Comparison of ENCODE assay signal across 15 cellular contexts in genomic region chr7:132298782-132299181, GRCh38.
DNase-seq lines count a peak whose midpoint lies in the region; ATAC-seq and TF ChIP-seq lines count a peak whose summit lies in the region.
"Had no signal": no experiment of that assay in that cellular context is flagged by ENCODE, and none has a peak within 500 bp of the region (broad histone marks: within the 10 kb centered on the region; RNA-seq: fewer than 3 reads in every experiment).

No MANE protein-coding gene starts in this region.

- no peak for TF ChIP-seq CTCF in choroid plexus epithelial cell (conservative IDR thresholded peaks at IDR 0.05; ENCODE audit: low read depth, low read length)

- ATAC-seq in HG03571 (IDR thresholded peaks at IDR 0.05; ENCODE audit: unreplicated experiment) (no peak), GM21381 (IDR thresholded peaks at IDR 0.05; ENCODE audit: unreplicated experiment) (no peak)
- ATAC-seq: GM23338 had no signal

- no peak overlapping the region for H3K4me3 ChIP-seq in choroid plexus epithelial cell (ENCODE audit: low read depth, low read length)
- H3K4me3 ChIP-seq: ascending aorta, GM23338 had no signal

- peak; percentile 66 for DNase-seq in DMS153 treated with DMSO at 0.1 percent for 48 hours (lab: John Stamatoyannopoulos, UW; ENCODE audit: unreplicated experiment)
- DNase-seq in NCI-H345 (lab: John Stamatoyannopoulos, UW) = peak; percentile 55
- peak; percentile 28 for DNase-seq in choroid plexus epithelial cell (ENCODE audit: low read depth)
- peak; percentile 44 for DNase-seq in non-pigmented ciliary epithelial cell (ENCODE audit: low read depth)
- DNase-seq in GM19240 (ENCODE audit: insufficient read length, low spot score) = no peak
- no peak for DNase-seq in C1 segment of cervical spinal cord (lab: John Stamatoyannopoulos, UW)
- DNase-seq: activated B cell treated with CpG ODN at 0.5 μM for 24 hours; activated T-cell treated with anti-CD3 and anti-CD28 coated beads for 4 hours; COR-L47; NCI-H1436 treated with DMSO at 0.1 percent for 48 hours; stimulated activated naive CD8-positive, alpha-beta T cell treated with anti-CD3 and anti-CD28 coated beads, Interleukin-15, amount 100 ng/mL, for 72 hours had no signal

Comparison
In these comparisons a context has a peak if more than half of its experiments do, and no peak if none do; other contexts are left out.
1. DNase-seq: peak in DMS153 treated with DMSO at 0.1 percent for 48 hours (single experiment), NCI-H345 (single experiment), choroid plexus epithelial cell (single experiment) and non-pigmented ciliary epithelial cell (single experiment); none in GM19240 (single experiment) and C1 segment of cervical spinal cord (0 of 14).